ENCODE assay signal across 8 cellular contexts in genomic region chr7:141014523-141015395, GRCh38. TPM values are rescaled to one million over a fixed set of nuclear protein-coding genes. Genes with fewer than 3 reads are reported as not detected.
DNase-seq lines count a peak whose midpoint lies in the region; ATAC-seq and TF ChIP-seq lines count a peak whose summit lies in the region.

Gene MRPS33, minus strand, starts transcription at chr7:141014952. Its CDS starts 4,319 bp downstream, at chr7:141010633.

- peak within 1 kb of the TSS; percentile 91 for H3K4me3 Mint-ChIP-seq in Caco-2 (ENCODE audit: unreplicated experiment)

- H3K27me3 ChIP-seq in Caco-2 (replicated peaks; ENCODE audit: control insufficient read depth, insufficient read depth, low read length), result no peaks in the 10 kb centered on the region
- H3K27me3 ChIP-seq in effector memory CD4-positive, alpha-beta T cell (replicated peaks; ENCODE audit: control insufficient read depth, insufficient read depth, low read length, poor library complexity, severe bottlenecking), result no peaks in the 10 kb centered on the region

- intact Hi-C loops in Caco-2 (cut with micrococcal nuclease; ENCODE audit: unreplicated experiment), result loop anchor here (1.0 to 5.0 kb wide), 5 partner anchors 13 to 519 kb away; partner anchors contain the start of gene BRAF

- DNase-seq in Caco-2 (peak; percentile 96 to 97), HT1080 (ENCODE audit: low read depth) (peak; percentile 93), NOMO-1 (lab: John Stamatoyannopoulos, UW; ENCODE audit: unreplicated experiment in 2 of 2) (peak; percentile 85), medulla oblongata (ENCODE audit: extremely low spot score) (peak; percentile 98)
- peak; percentile 83 to 91 (median 90) for DNase-seq in effector memory CD4-positive, alpha-beta T cell
- peak; percentile 90 for DNase-seq in stimulated activated CD8-positive, alpha-beta memory T cell treated with anti-CD3 and anti-CD28 coated beads, Interleukin-12 subunit alpha, Interleukin-12 subunit beta, amount 100 ng/mL, for 1 hour (ENCODE audit: low read depth)

- peaks cover 11% of the 10 kb centered on the region for H3K4me1 Mint-ChIP-seq in Caco-2 (ENCODE audit: low read depth, unreplicated experiment)

- peaks cover 2% of the 10 kb centered on the region for H3K27me3 Mint-ChIP-seq in Caco-2 (ENCODE audit: insufficient read depth, unreplicated experiment)

- BruUV-seq in Caco-2 (replicated peaks; lab: Mats Ljungman, UMichigan), result TSS peak; percentile 81

- H3K4me1 ChIP-seq in Caco-2, result no peaks in the 10 kb centered on the region
- peaks cover 6% of the 10 kb centered on the region for H3K4me1 ChIP-seq in effector memory CD4-positive, alpha-beta T cell (ENCODE audit: control insufficient read depth, insufficient read depth, low read length, poor library complexity, severe bottlenecking)

- peak; percentile 99 for ATAC-seq in GM21360 (IDR thresholded peaks at IDR 0.05; ENCODE audit: unreplicated experiment)

- H3K36me3 Mint-ChIP-seq in Caco-2 (ENCODE audit: insufficient read depth, unreplicated experiment), result peaks cover 21% of the 10 kb centered on the region

- POLR2A ChIA-PET in Caco-2 (lab: Charles Lee), result interaction anchor here (0.6 to 1.2 kb wide), 8 partner anchors 11 to 288 kb away, joined by 3 to 8 read pairs (median 5); no protein-coding TSS in a partner anchor
- POLR2A ChIA-PET in activated CD8-positive, alpha-beta memory T cell treated with anti-CD3 and anti-CD28 coated beads for 36 hours (lab: Charles Lee), result interaction anchor here (0.5 to 1.3 kb wide), 6 partner anchors 28 to 1343 kb away, joined by 3 to 5 read pairs (median 3); partner anchors contain the start of gene BRAF

- H3K27ac ChIP-seq in effector memory CD4-positive, alpha-beta T cell (ENCODE audit: insufficient read depth, low read length, poor library complexity, severe bottlenecking), result peak within 1 kb of the TSS; percentile 99

- no peaks in the 10 kb centered on the region for H3K9me3 ChIP-seq in Caco-2
- no peaks in the 10 kb centered on the region for H3K9me3 ChIP-seq in effector memory CD4-positive, alpha-beta T cell (ENCODE audit: control insufficient read depth, low read length)

- H3K9me3 Mint-ChIP-seq in Caco-2 (ENCODE audit: unreplicated experiment), result peaks cover 10% of the 10 kb centered on the region

- CTCF ChIA-PET in Caco-2 (lab: Charles Lee), result interaction anchor here (0.6 to 5.2 kb wide), 7 partner anchors 18 to 1305 kb away, joined by 3 to 43 read pairs (median 5); no protein-coding TSS in a partner anchor
- CTCF ChIA-PET in activated CD8-positive, alpha-beta memory T cell treated with anti-CD3 and anti-CD28 coated beads for 36 hours (lab: Charles Lee), result interaction anchor here (0.7 to 2.4 kb wide), 4 partner anchors 11 to 204 kb away, joined by 3 to 16 read pairs (median 3); no protein-coding TSS in a partner anchor

- peak in 1 of 2 experiments; percentile 80 for TF ChIP-seq CTCF in Caco-2 (IDR thresholded peaks at IDR 0.05; ENCODE audit: insufficient read depth in 1 of 2, low read depth in 1 of 2, low read length in 1 of 2, severe bottlenecking in 1 of 2, unreplicated experiment in 1 of 2)

- H3K27ac Mint-ChIP-seq in Caco-2 (ENCODE audit: unreplicated experiment), result peak within 1 kb of the TSS; percentile 95

- H3K36me3 ChIP-seq in Caco-2 (ENCODE audit: control insufficient read depth, insufficient read depth, low read length), result no peaks in the 10 kb centered on the region
- no peaks in the 10 kb centered on the region for H3K36me3 ChIP-seq in effector memory CD4-positive, alpha-beta T cell (ENCODE audit: control insufficient read depth, insufficient read depth, low read length)

- peak within 1 kb of the TSS; percentile 62 for H3K4me3 ChIP-seq in Caco-2 (ENCODE audit: low read depth, low read length)
- H3K4me3 ChIP-seq in effector memory CD4-positive, alpha-beta T cell (ENCODE audit: insufficient read depth, low read depth, low read length, poor library complexity, severe bottlenecking), result peak within 1 kb of the TSS; percentile 55

RNA-seq across cellular contexts. Expression of gene MRPS33, which starts in this region (rescaled TPM):
- total RNA-seq in Caco-2 (2022), result 67.7 and 70.2 TPM in 2 replicates
- total RNA-seq in HT1080 (2014; rRNA removed; shearing (Covaris generic)), result 74.5 and 92.9 TPM in 2 replicates
- 44.9 and 61.6 TPM in 2 replicates for polyA plus RNA-seq in HT1080 (2015; cell fraction: cytosol; rRNA removed)
- 22.2 and 26.0 TPM in 2 replicates for polyA plus RNA-seq in HT1080 (2015; cell fraction: nucleus; rRNA removed)
- 100 to 1,000 TPM; 106 to 107 TPM for total RNA-seq in activated CD8-positive, alpha-beta memory T cell treated with anti-CD3 and anti-CD28 coated beads for 36 hours

Comparison
In these comparisons a context has a peak if more than half of its experiments do, and no peak if none do; other contexts are left out.
1. Peak in every context shown above with its lines: DNase-seq, ATAC-seq, H3K4me3 ChIP-seq and H3K27ac ChIP-seq.